11 cellular contexts compared by ENCODE assay signal in genomic region chr17:81885869-81886548, GRCh38. TPM values are rescaled to one million over a fixed set of nuclear protein-coding genes. Genes with fewer than 3 reads are reported as not detected.
DNase-seq lines count a peak whose midpoint lies in the region; ATAC-seq, FAIRE-seq and TF ChIP-seq lines count a peak whose summit lies in the region.
"Had no signal": no experiment of that assay in that cellular context is flagged by ENCODE, and none has a peak within 500 bp of the region (broad histone marks: within the 10 kb centered on the region; RNA-seq: fewer than 3 reads in every experiment).

No MANE protein-coding gene starts in this region.

- H3K27ac ChIP-seq in H1 (ENCODE audit: low read depth, low read length) = no peak overlapping the region
- H3K27ac ChIP-seq in ovary = no peak overlapping the region
- H3K27ac ChIP-seq: 22Rv1 had no signal

- H3K4ac ChIP-seq in H1 (replicated peaks; ENCODE audit: insufficient read length, low read depth, low read length) = no peak overlapping the region

- TF ChIP-seq POLR2A in H1 (IDR thresholded peaks at IDR 0.05; ENCODE audit: control extremely low read depth in 1 of 2, low read depth in 2 of 2, low read length in 2 of 2) = peak; percentile 48 to 64
- no peak for TF ChIP-seq POLR2A in ovary (IDR thresholded peaks at IDR 0.05)

- H3K14ac ChIP-seq in H1 (ENCODE audit: insufficient read length) = no peak overlapping the region

- H4K5ac ChIP-seq in H1 (ENCODE audit: insufficient read length, low read depth, low read length) = no peak overlapping the region

- TF ChIP-seq CTCF in H1 (IDR thresholded peaks at IDR 0.05; ENCODE audit: control extremely low read depth in 1 of 3, insufficient read depth in 1 of 3, low read depth in 1 of 3, low read length in 3 of 3) (no peak), ovary (IDR thresholded peaks at IDR 0.05) (no peak)

- no peak overlapping the region; the same call in 1 of the 2 replicates for H2BK5ac ChIP-seq in H1 (ENCODE audit: low read depth, low read length)

- POLR2A ChIA-PET in H1 (lab: Charles Lee; ENCODE audit: partially characterized antibody) = interaction anchor here (0.8 to 12.3 kb wide), 13 partner anchors 9 to 181 kb away, joined by 3 to 151 read pairs (median 4); partner anchors contain the start of genes ARHGDIA, CENPX and NPB

- no peak overlapping the region for H2AFZ ChIP-seq in H1 (ENCODE audit: low read length)

- ATAC-seq in HG03139 (IDR thresholded peaks at IDR 0.05; ENCODE audit: unreplicated experiment) = no peak

- H3K36me3 ChIP-seq in H1 (ENCODE audit: control insufficient read depth in 2 of 4, insufficient read depth in 4 of 4, low read length in 3 of 4) (peaks cover 32 to 65% (median 40%) of the 10 kb centered on the region in 4 experiments), ovary (no peaks in the 10 kb centered on the region)

- TF ChIP-seq RAD21 in H1 (IDR thresholded peaks at IDR 0.05 in 1 of 2, conservative IDR thresholded peaks at IDR 0.05 in 1 of 2; ENCODE audit: low read depth in 2 of 2, low read length in 2 of 2) = no peak

- H2BK20ac ChIP-seq in H1 (ENCODE audit: low read length) = no peak overlapping the region

- H3K23ac ChIP-seq in H1 (ENCODE audit: insufficient read length) = no peak overlapping the region

- TF ChIP-seq EP300 in H1 (IDR thresholded peaks at IDR 0.05; ENCODE audit: borderline replicate concordance in 1 of 2, low read depth in 2 of 2, low read length in 2 of 2) (no peak), ovary (IDR thresholded peaks at IDR 0.05) (no peak)

- H3K23me2 ChIP-seq in H1 (ENCODE audit: low read depth, low read length) = peaks cover 5% of the 10 kb centered on the region; the same call in 1 of the 2 replicates

- no peak overlapping the region for H2AK5ac ChIP-seq in H1 (ENCODE audit: low read depth, low read length)

- peaks cover 18% of the 10 kb centered on the region for H3K79me1 ChIP-seq in H1 (ENCODE audit: low read depth, low read length)

- H3K4me2 ChIP-seq in H1 (ENCODE audit: insufficient read depth in 1 of 2, low read depth in 2 of 2, low read length in 2 of 2) = no peak overlapping the region

- WGBS in H1 (ENCODE audit: extremely low coverage in 1 of 2, insufficient coverage in 1 of 2, insufficient read length in 1 of 2, insufficient replicate concordance in 2 of 2, low coverage in 1 of 2, low lambda C conversion rate in 2 of 2, missing lambda C conversion rate in 1 of 2), 2 experiments = 93% methylated on average over 11 of the region's 11 CpGs; no CpG with 5 or more reads in 1 of the 2 experiments
- 71 to 86% (median 85%) methylated on average over 11 of the region's 11 CpGs for WGBS in ovary, 3 donors

- H2BK120ac ChIP-seq in H1 (replicated peaks; ENCODE audit: low read depth, low read length) = no peak overlapping the region

- no peak overlapping the region for H2BK15ac ChIP-seq in H1 (ENCODE audit: low read length)

- H3K4me3 ChIP-seq in H1 (ENCODE audit: extremely low read depth in 1 of 4, insufficient read depth in 2 of 4, low read depth in 3 of 4, low read length in 4 of 4) (no peak overlapping the region), ovary (no peak overlapping the region)

- no peak overlapping the region for H3K56ac ChIP-seq in H1 (replicated peaks; ENCODE audit: insufficient read length, low read depth, low read length)

- H3K4me1 ChIP-seq in H1 (replicated peaks in 1 of 4; ENCODE audit: control insufficient read depth in 3 of 4, insufficient read depth in 4 of 4, low read length in 3 of 4) = peaks cover 0 to 3% (median 2%) of the 10 kb centered on the region in 4 experiments; a peak in 5 of 7 replicates
- peaks cover 6% of the 10 kb centered on the region for H3K4me1 ChIP-seq in ovary (ENCODE audit: insufficient read depth)

- H4K20me1 ChIP-seq in H1 (replicated peaks in 1 of 2; ENCODE audit: control insufficient read depth in 1 of 2, insufficient read depth in 2 of 2, low read length in 2 of 2) = peaks cover 19 to 27% of the 10 kb centered on the region in 2 experiments

- H3K18ac ChIP-seq in H1 (ENCODE audit: extremely low read depth, low read length) = no peak overlapping the region

- H3K9me3 ChIP-seq in H1 (ENCODE audit: insufficient read depth in 2 of 2, low read depth in 1 of 2, low read length in 1 of 2) (no peaks in the 10 kb centered on the region), ovary (no peaks in the 10 kb centered on the region)

- intact Hi-C loops in ovary (cut with DNase I) = no loop called here

- CTCF ChIA-PET in H1 (lab: Charles Lee; ENCODE audit: partially characterized antibody) = interaction anchor here (0.6 to 3.9 kb wide), 5 partner anchors 12 to 368 kb away, joined by 4 to 24 read pairs (median 5); partner anchors contain the start of gene ARHGDIA

- peak overlapping the region; percentile 45 for H4K8ac ChIP-seq in H1 (ENCODE audit: extremely low read depth, insufficient read depth, low read length)

- peak overlapping the region in 1 of 4 experiments; percentile 11; a peak in 1 of 7 replicates for H3K9ac ChIP-seq in H1 (replicated peaks in 1 of 4; ENCODE audit: extremely low read depth in 1 of 4, low read depth in 3 of 4, low read length in 3 of 4)

- no peak overlapping the region for H2BK12ac ChIP-seq in H1 (ENCODE audit: low read depth, low read length)

- DNase-seq in DMS 273 (lab: John Stamatoyannopoulos, UW; ENCODE audit: unreplicated experiment) (peak; percentile 60), DMS 273 treated with DMSO at 0.1 percent for 48 hours (lab: John Stamatoyannopoulos, UW) (no peak), NCI-H524 treated with DMSO at 0.1 percent for 48 hours (lab: John Stamatoyannopoulos, UW) (peak; percentile 38), H1 (ENCODE audit: low read depth in 1 of 2, low spot score in 2 of 2) (no peak), renal cortical epithelial cell (ENCODE audit: low read depth) (peak; percentile 91), GM19238 (ENCODE audit: insufficient read length, low spot score) (no peak), ovary (no peak)
- DNase-seq: NCI-H526 had no signal

- no peaks in the 10 kb centered on the region for H3K27me3 ChIP-seq in H1 (replicated peaks in 1 of 4; ENCODE audit: control insufficient read depth in 3 of 4, extremely low read depth in 1 of 4, insufficient read depth in 3 of 4, low read length in 3 of 4)
- no peaks in the 10 kb centered on the region for H3K27me3 ChIP-seq in ovary

- H4K91ac ChIP-seq in H1 (replicated peaks; ENCODE audit: insufficient read length, low read length) = no peak overlapping the region

- peaks cover 8 to 35% of the 10 kb centered on the region in 2 experiments for H3K79me2 ChIP-seq in H1 (ENCODE audit: control insufficient read depth in 1 of 2, insufficient read depth in 2 of 2, low read length in 2 of 2)

- FAIRE-seq in H1 (lab: Jason Lieb, UNC) = no peak
- FAIRE-seq: islet of Langerhans had no signal

RNA-seq across cellular contexts. Expression of gene ALYREF, which starts 5.4 kb away (rescaled TPM):
- total RNA-seq in H1 (2021; fragmentation: NEBNext Ultra II Directional; extraction: Animal tissue kit (Norgen Biotek cat#: 25700)) = 186 and 191 TPM in 2 replicates
- polyA plus RNA-seq in H1 (2011; rRNA removed) = 83.8 and 118 TPM in 2 replicates
- polyA plus RNA-seq in H1 (2011; cell fraction: cytosol; rRNA removed) = 130 TPM
- polyA plus RNA-seq in H1 (2011; cell fraction: nucleus; rRNA removed) = 148 TPM
- polyA plus RNA-seq in H1 (2012, experiment 1 of 2) = 149 to 176 TPM (median 160 TPM) in 4 replicates
- 125 TPM for polyA plus RNA-seq in H1 (2012, experiment 2 of 2)
- 83.8 TPM for polyA plus RNA-seq in H1 (2013, experiment 1 of 2)
- polyA plus RNA-seq in H1 (2013, experiment 2 of 2) = 84.5 TPM
- 107 and 142 TPM in 2 replicates for polyA minus RNA-seq in H1 (2011; rRNA and poly(A)+ RNA removed)
- 69.6 TPM for polyA minus RNA-seq in H1 (2011; cell fraction: cytosol; rRNA and poly(A)+ RNA removed)
- 53.1 TPM for polyA minus RNA-seq in H1 (2011; cell fraction: nucleus; rRNA and poly(A)+ RNA removed)
- 46.8 and 109 TPM in 2 replicates for total RNA-seq in renal cortical epithelial cell
- total RNA-seq in ovary = 100 to 1,000 TPM in 1 of 7 donors, 10 to 100 TPM in 6; 27.2 to 160 (median 58.5) TPM
- 10 to 100 TPM; 14.2 to 34.1 TPM for polyA plus RNA-seq in ovary

RNA-seq across cellular contexts. Expression of gene ANAPC11, which starts 5.5 kb away (rescaled TPM):
- 176 and 182 TPM in 2 replicates for total RNA-seq in H1 (2021; fragmentation: NEBNext Ultra II Directional; extraction: Animal tissue kit (Norgen Biotek cat#: 25700))
- polyA plus RNA-seq in H1 (2011; rRNA removed) (963 and 1,221 TPM in 2 replicates), ovary (100 to 1,000 TPM in 1 of 2 donors, 1 to 10 TPM in 1; 6.1 to 132 TPM)
- polyA plus RNA-seq in H1 (2011; cell fraction: cytosol; rRNA removed) = 794 TPM
- 457 TPM for polyA plus RNA-seq in H1 (2011; cell fraction: nucleus; rRNA removed)
- 143 to 393 TPM (median 335 TPM) in 4 replicates for polyA plus RNA-seq in H1 (2012, experiment 1 of 2)
- 515 TPM for polyA plus RNA-seq in H1 (2012, experiment 2 of 2)
- 424 TPM for polyA plus RNA-seq in H1 (2013, experiment 1 of 2)
- 403 TPM for polyA plus RNA-seq in H1 (2013, experiment 2 of 2)
- 69.6 and 71.5 TPM in 2 replicates for polyA minus RNA-seq in H1 (2011; rRNA and poly(A)+ RNA removed)
- polyA minus RNA-seq in H1 (2011; cell fraction: cytosol; rRNA and poly(A)+ RNA removed) = 84.5 TPM
- 82.7 TPM for polyA minus RNA-seq in H1 (2011; cell fraction: nucleus; rRNA and poly(A)+ RNA removed)
- total RNA-seq in renal cortical epithelial cell (77.3 and 104 TPM in 2 replicates), ovary (100 to 1,000 TPM in 1 of 7 donors, 10 to 100 TPM in 6; 49.4 to 135 (median 81.0) TPM)

RNA-seq across cellular contexts. Expression of gene ARHGDIA, which starts 14.9 kb away (rescaled TPM):
- total RNA-seq in H1 (2021; fragmentation: NEBNext Ultra II Directional; extraction: Animal tissue kit (Norgen Biotek cat#: 25700)) = 217 and 246 TPM in 2 replicates
- polyA plus RNA-seq in H1 (2011; rRNA removed) = 62.4 and 155 TPM in 2 replicates
- 39.2 TPM for polyA plus RNA-seq in H1 (2011; cell fraction: cytosol; rRNA removed)
- polyA plus RNA-seq in H1 (2011; cell fraction: nucleus; rRNA removed) = 107 TPM
- polyA plus RNA-seq in H1 (2012, experiment 1 of 2) = 161 to 279 TPM (median 213 TPM) in 4 replicates
- polyA plus RNA-seq in H1 (2012, experiment 2 of 2) = 154 TPM
- 184 TPM for polyA plus RNA-seq in H1 (2013, experiment 1 of 2)
- 192 TPM for polyA plus RNA-seq in H1 (2013, experiment 2 of 2)
- polyA minus RNA-seq in H1 (2011; rRNA and poly(A)+ RNA removed) = 14.2 and 21.5 TPM in 2 replicates
- 58.5 TPM for polyA minus RNA-seq in H1 (2011; cell fraction: cytosol; rRNA and poly(A)+ RNA removed)
- 44.3 TPM for polyA minus RNA-seq in H1 (2011; cell fraction: nucleus; rRNA and poly(A)+ RNA removed)
- total RNA-seq in renal cortical epithelial cell = 161 and 237 TPM in 2 replicates
- total RNA-seq in ovary = 100 to 1,000 TPM in 6 of 7 donors, 10 to 100 TPM in 1; 52.0 to 455 (median 318) TPM
- polyA plus RNA-seq in ovary = 100 to 1,000 TPM in 1 of 2 donors, 10 to 100 TPM in 1; 65.8 to 158 TPM

RNA-seq across cellular contexts. Expression of gene NPB, which starts 16.0 kb away (rescaled TPM):
- total RNA-seq in H1 (2021; fragmentation: NEBNext Ultra II Directional; extraction: Animal tissue kit (Norgen Biotek cat#: 25700)) = 0.80 and 1.5 TPM in 2 replicates
- polyA plus RNA-seq in H1 (2011; rRNA removed) (2.5 and 3.9 TPM in 2 replicates), ovary (1 to 10 TPM in 1 of 2 donors, under 1 TPM in 1; 0.43 to 1.3 TPM)
- polyA plus RNA-seq in H1 (2011; cell fraction: cytosol; rRNA removed) = 1.6 TPM
- 1.5 TPM for polyA plus RNA-seq in H1 (2011; cell fraction: nucleus; rRNA removed)
- 0.48 to 0.69 TPM (median 0.53 TPM) in 3 of 4 replicates, not detected in the other for polyA plus RNA-seq in H1 (2012, experiment 1 of 2)
- 0.91 TPM for polyA plus RNA-seq in H1 (2012, experiment 2 of 2)
- 1.6 TPM for polyA plus RNA-seq in H1 (2013, experiment 1 of 2)
- 1.3 TPM for polyA plus RNA-seq in H1 (2013, experiment 2 of 2)
- 0.80 and 1.0 TPM in 2 replicates for polyA minus RNA-seq in H1 (2011; rRNA and poly(A)+ RNA removed)
- not detected for polyA minus RNA-seq in H1 (2011; cell fraction: cytosol; rRNA and poly(A)+ RNA removed)
- polyA minus RNA-seq in H1 (2011; cell fraction: nucleus; rRNA and poly(A)+ RNA removed) = 3.9 TPM
- total RNA-seq in renal cortical epithelial cell (0.25 and 3.3 TPM in 2 replicates), ovary (1 to 10 TPM in 5 of 7 donors, under 1 TPM in 2; 0.67 to 3.1 (median 1.4) TPM)

RNA-seq across cellular contexts. Expression of gene PCYT2, which starts 25.2 kb away (rescaled TPM):
- 29.9 and 31.0 TPM in 2 replicates for total RNA-seq in H1 (2021; fragmentation: NEBNext Ultra II Directional; extraction: Animal tissue kit (Norgen Biotek cat#: 25700))
- polyA plus RNA-seq in H1 (2011; rRNA removed) = 31.3 and 37.7 TPM in 2 replicates
- 42.9 TPM for polyA plus RNA-seq in H1 (2011; cell fraction: cytosol; rRNA removed)
- polyA plus RNA-seq in H1 (2011; cell fraction: nucleus; rRNA removed) = 82.5 TPM
- 19.0 to 35.2 TPM (median 29.2 TPM) in 4 replicates for polyA plus RNA-seq in H1 (2012, experiment 1 of 2)
- polyA plus RNA-seq in H1 (2012, experiment 2 of 2) = 29.9 TPM
- 20.7 TPM for polyA plus RNA-seq in H1 (2013, experiment 1 of 2)
- 19.4 TPM for polyA plus RNA-seq in H1 (2013, experiment 2 of 2)
- 22.7 and 29.5 TPM in 2 replicates for polyA minus RNA-seq in H1 (2011; rRNA and poly(A)+ RNA removed)
- polyA minus RNA-seq in H1 (2011; cell fraction: cytosol; rRNA and poly(A)+ RNA removed) = 17.1 TPM
- polyA minus RNA-seq in H1 (2011; cell fraction: nucleus; rRNA and poly(A)+ RNA removed) = 46.4 TPM
- total RNA-seq in renal cortical epithelial cell = 18.6 and 47.2 TPM in 2 replicates
- total RNA-seq in ovary = 10 to 100 TPM; 12.6 to 71.4 (median 25.7) TPM
- polyA plus RNA-seq in ovary = 10 to 100 TPM; 20.6 to 29.7 TPM

Comparison
In these comparisons a context has a peak if more than half of its experiments do, and no peak if none do; other contexts are left out.
1. DNase-seq: peak in DMS 273 (single experiment), NCI-H524 treated with DMSO at 0.1 percent for 48 hours (single experiment) and renal cortical epithelial cell (single experiment); none in DMS 273 treated with DMSO at 0.1 percent for 48 hours (single experiment), H1 (0 of 2), GM19238 (single experiment) and ovary (0 of 5).